Comparison of ENCODE assay signal across 29 cellular contexts in the genomic region with DNA sequence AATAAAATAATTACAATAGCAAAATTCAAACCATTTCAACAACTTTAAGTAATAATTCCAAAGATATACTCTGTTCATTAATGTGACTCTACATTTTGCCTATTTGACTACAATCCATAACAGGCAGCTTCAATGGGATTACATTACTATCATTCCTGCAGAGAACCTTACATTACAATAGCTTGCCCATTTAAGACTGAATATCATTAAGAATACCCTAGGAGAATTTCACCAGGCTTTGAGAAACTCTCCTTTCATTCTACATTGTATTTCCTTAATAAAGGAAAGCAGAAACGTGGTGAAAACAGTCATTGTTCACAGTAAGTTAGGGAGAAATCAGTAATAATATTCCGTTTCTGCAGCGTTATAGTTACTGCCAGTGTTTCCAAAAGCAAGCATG.
"Had no signal": no experiment of that assay in that cellular context is flagged by ENCODE, and none has a peak within 500 bp of the region (broad histone marks: within the 10 kb centered on the region; RNA-seq: fewer than 3 reads in every experiment).

No MANE protein-coding gene starts in this region.

- DNase-seq: immature natural killer cell; kidney; left colon; left ventricle myocardium inferior; mesendoderm; naive B cell; natural killer cell; nephron progenitor cell; ovary; posterior cingulate gyrus; retina; right cardiac atrium; stimulated activated CD4-positive, alpha-beta T cell treated with anti-CD3 and anti-CD28 coated beads, Interleukin-12 subunit alpha, Interleukin-12 subunit beta, amount 100 ng/mL, for 4 hours; stimulated activated CD4-positive, alpha-beta T cell treated with anti-CD3 and anti-CD28 coated beads, Interleukin-15, amount 100 ng/mL, for 24 hours; stimulated activated CD4-positive, alpha-beta T cell treated with anti-CD3 and anti-CD28 coated beads, Interleukin-2, amount 100 ng/mL, for 24 hours; stimulated activated CD4-positive, alpha-beta T cell treated with anti-CD3 and anti-CD28 coated beads, Interleukin-4, amount 100 ng/mL, for 1 hour; stimulated activated naive B cell treated with anti-CD40 and anti-IgM and Interleukin-4, amounts not matched to agents 10 μg/mL and 1 μg/mL and 100 μg/mL, for 72 hours; stimulated activated naive CD8-positive, alpha-beta T cell treated with anti-CD3 and anti-CD28 coated beads, Interleukin-15, Interleukin-2, amounts not matched to agents 100 U/mL and 50 U/mL, for 24 hours; stomach; testis; thyroid gland; transverse colon had no signal

- H3K36me3 ChIP-seq: ovary, prostate gland, thyroid gland, transverse colon had no signal

- H3K9me3 ChIP-seq: left ventricle myocardium inferior, ovary, prostate gland, stomach, testis, thyroid gland, transverse colon, upper lobe of left lung, vagina had no signal

- H3K4me1 Mint-ChIP-seq: immature natural killer cell, naive B cell, natural killer cell had no signal

- H3K36me3 Mint-ChIP-seq: naive B cell; natural killer cell; stimulated activated naive B cell treated with anti-CD40 and anti-IgM and Interleukin-4, amounts not matched to agents 10 μg/mL and 1 μg/mL and 100 μg/mL, for 72 hours had no signal

- H3K4me3 Mint-ChIP-seq: immature natural killer cell; mesothelial cell of epicardium; naive B cell; natural killer cell; nephron progenitor cell; stimulated activated naive B cell treated with anti-CD40 and anti-IgM and Interleukin-4, amounts not matched to agents 10 μg/mL and 1 μg/mL and 100 μg/mL, for 72 hours had no signal

- ATAC-seq: left colon; natural killer cell; right cardiac atrium; sciatic nerve; stimulated activated naive B cell treated with anti-CD40 and anti-IgM and Interleukin-4, amounts not matched to agents 10 μg/mL and 1 μg/mL and 100 μg/mL, for 72 hours; stimulated activated naive CD8-positive, alpha-beta T cell treated with anti-CD3 and anti-CD28 coated beads, Interleukin-15, Interleukin-2, amounts not matched to agents 100 U/mL and 50 U/mL, for 24 hours had no signal

- H3K27me3 ChIP-seq: ovary, stomach, testis, thyroid gland, transverse colon, upper lobe of left lung, vagina had no signal

- H3K4me1 ChIP-seq: left ventricle myocardium inferior, prostate gland, stomach, testis, upper lobe of left lung, vagina had no signal

- H3K27ac Mint-ChIP-seq: immature natural killer cell; mesothelial cell of epicardium; naive B cell; natural killer cell; stimulated activated naive B cell treated with anti-CD40 and anti-IgM and Interleukin-4, amounts not matched to agents 10 μg/mL and 1 μg/mL and 100 μg/mL, for 72 hours had no signal

- H3K4me3 ChIP-seq: left ventricle myocardium inferior, lung, ovary, prostate gland, skin epidermis, stomach, testis, thyroid gland, transverse colon, upper lobe of left lung, vagina had no signal

- H3K27ac ChIP-seq: left ventricle myocardium inferior, ovary, prostate gland, skin epidermis, stomach, testis, transverse colon, upper lobe of left lung, vagina had no signal

- H3K9me3 Mint-ChIP-seq: immature natural killer cell, mesothelial cell of epicardium, natural killer cell had no signal
